ENCODE assay signal across 8 cellular contexts in genomic region chr21:15732290-15732995, GRCh38. TPM values are rescaled to one million over a fixed set of nuclear protein-coding genes. Genes with fewer than 3 reads are reported as not detected.
DNase-seq lines count a peak whose midpoint lies in the region; ATAC-seq and TF ChIP-seq lines count a peak whose summit lies in the region.

No MANE protein-coding gene starts in this region.

- H3K4me3 Mint-ChIP-seq in activated CD8-positive, alpha-beta T cell treated with anti-CD3 and anti-CD28 coated beads for 36 hours: peak overlapping the region; percentile 94

- H3K4me1 ChIP-seq in iPS-20b (ENCODE audit: insufficient read depth, low read length) (peaks cover 4% of the 10 kb centered on the region; the same call in 1 of the 2 replicates), testis (peaks cover 3% of the 10 kb centered on the region)

- no peak overlapping the region for H3K27ac ChIP-seq in iPS-20b (ENCODE audit: low read length)
- H3K27ac ChIP-seq in testis: no peak overlapping the region

- peak; percentile 6 to 16 for DNase-seq in NCI-H446 (lab: John Stamatoyannopoulos, UW)
- DNase-seq in NCI-H446 treated with DMSO at 0.1 percent for 48 hours (lab: John Stamatoyannopoulos, UW): no peak
- DNase-seq in KBM-7: peak; percentile 68
- peak; percentile 27 for DNase-seq in activated CD8-positive, alpha-beta T cell treated with anti-CD3 and anti-CD28 coated beads for 36 hours
- DNase-seq in testis: peak; percentile 36
- no peak for DNase-seq in SK-N-DZ (ENCODE audit: low spot score)

- peaks cover 11% of the 10 kb centered on the region; the same call in 1 of the 2 replicates for H3K27me3 ChIP-seq in iPS-20b (ENCODE audit: insufficient read depth, low read length)
- no peaks in the 10 kb centered on the region for H3K27me3 ChIP-seq in testis

- TF ChIP-seq CTCF in activated CD8-positive, alpha-beta T cell treated with anti-CD3 and anti-CD28 coated beads for 36 hours (IDR thresholded peaks at IDR 0.05): no peak
- no peak for TF ChIP-seq CTCF in testis (IDR thresholded peaks at IDR 0.05)

- TF ChIP-seq POLR2A in testis (IDR thresholded peaks at IDR 0.05): no peak

- H3K9me3 Mint-ChIP-seq in activated CD8-positive, alpha-beta T cell treated with anti-CD3 and anti-CD28 coated beads for 36 hours: no peaks in the 10 kb centered on the region

- in situ Hi-C loops in KBM-7 (cut with MboI; ENCODE audit: low pct_unique_long_range_greater_than_20kb, low sequenced_read_pairs): no loop called here

- H3K9me3 ChIP-seq in iPS-20b (ENCODE audit: insufficient read depth, low read depth, low read length) (no peaks in the 10 kb centered on the region), testis (no peaks in the 10 kb centered on the region)

- intact Hi-C loops in activated CD8-positive, alpha-beta T cell treated with anti-CD3 and anti-CD28 coated beads for 36 hours (cut with micrococcal nuclease): loop anchor here (5.0 to 10.0 kb wide), 4 partner anchors 65 to 1348 kb away; partner anchors contain the start of gene HSPA13
- intact Hi-C loops in testis (cut with DNase I; ENCODE audit: low total_unique reads): no loop called here

- H3K4me3 ChIP-seq in iPS-20b (ENCODE audit: low read length) (peak overlapping the region; percentile 100), testis (peak overlapping the region in 1 of 2 donors; percentile 5)

- CTCF ChIA-PET in activated CD8-positive, alpha-beta T cell treated with anti-CD3 and anti-CD28 coated beads for 36 hours (lab: Charles Lee): interaction anchor here (1.2 to 1.3 kb wide), 2 partner anchors 12 to 94 kb away, joined by 3 to 4 read pairs; no protein-coding TSS in a partner anchor

- H3K27me3 Mint-ChIP-seq in activated CD8-positive, alpha-beta T cell treated with anti-CD3 and anti-CD28 coated beads for 36 hours: peaks cover 2% of the 10 kb centered on the region

- H3K4me1 Mint-ChIP-seq in activated CD8-positive, alpha-beta T cell treated with anti-CD3 and anti-CD28 coated beads for 36 hours (ENCODE audit: low read depth): peaks cover 42% of the 10 kb centered on the region

- peak; percentile 51 for ATAC-seq in GM21825 (IDR thresholded peaks at IDR 0.05; ENCODE audit: unreplicated experiment)
- ATAC-seq in activated CD8-positive, alpha-beta T cell treated with anti-CD3 and anti-CD28 coated beads for 36 hours: peak; percentile 43

- no peaks in the 10 kb centered on the region for H3K36me3 ChIP-seq in iPS-20b (ENCODE audit: insufficient read depth, low read depth, low read length)
- no peaks in the 10 kb centered on the region for H3K36me3 ChIP-seq in testis (ENCODE audit: low read depth, missing control alignments)

- WGBS in testis, 2 donors: 31 to 41% methylated on average over 6 of the region's 6 CpGs

- H3K9ac ChIP-seq in iPS-20b (ENCODE audit: low read depth, low read length): no peak overlapping the region

- H3K36me3 Mint-ChIP-seq in activated CD8-positive, alpha-beta T cell treated with anti-CD3 and anti-CD28 coated beads for 36 hours (ENCODE audit: low read depth): peaks cover 5% of the 10 kb centered on the region

- POLR2A ChIA-PET in activated CD8-positive, alpha-beta T cell treated with anti-CD3 and anti-CD28 coated beads for 36 hours (lab: Charles Lee): interaction anchor here (2.2 kb wide), 1 partner anchor 10 kb away, joined by 11 read pairs; no protein-coding TSS in a partner anchor

- H3K27ac Mint-ChIP-seq in activated CD8-positive, alpha-beta T cell treated with anti-CD3 and anti-CD28 coated beads for 36 hours: peak overlapping the region; percentile 84

RNA-seq across cellular contexts. Expression of gene USP25, which starts 2.7 kb away (rescaled TPM):
- total RNA-seq in activated CD8-positive, alpha-beta T cell treated with anti-CD3 and anti-CD28 coated beads for 36 hours: 10 to 100 TPM; 34.1 to 34.6 TPM
- total RNA-seq in testis: 100 to 1,000 TPM in 1 of 2 donors, 10 to 100 TPM in 1; 69.2 to 123 TPM
- 69.9 TPM for polyA plus RNA-seq in testis (ENCODE audit: insufficient read depth, low read depth, low replicate concordance)
- polyA plus RNA-seq in SK-N-DZ (2014; cell fraction: cytosol; rRNA removed): 8.0 and 10.0 TPM in 2 replicates
- 10.7 and 10.9 TPM in 2 replicates for polyA plus RNA-seq in SK-N-DZ (2014; cell fraction: nucleus; rRNA removed)

Comparison
In these comparisons a context has a peak if more than half of its experiments do, and no peak if none do; other contexts are left out.
1. DNase-seq: peak in NCI-H446 (2 of 2), KBM-7 (single experiment), activated CD8-positive, alpha-beta T cell treated with anti-CD3 and anti-CD28 coated beads for 36 hours (single experiment) and testis (single experiment); none in NCI-H446 treated with DMSO at 0.1 percent for 48 hours (single experiment) and SK-N-DZ (single experiment).